In the genomic region with DNA sequence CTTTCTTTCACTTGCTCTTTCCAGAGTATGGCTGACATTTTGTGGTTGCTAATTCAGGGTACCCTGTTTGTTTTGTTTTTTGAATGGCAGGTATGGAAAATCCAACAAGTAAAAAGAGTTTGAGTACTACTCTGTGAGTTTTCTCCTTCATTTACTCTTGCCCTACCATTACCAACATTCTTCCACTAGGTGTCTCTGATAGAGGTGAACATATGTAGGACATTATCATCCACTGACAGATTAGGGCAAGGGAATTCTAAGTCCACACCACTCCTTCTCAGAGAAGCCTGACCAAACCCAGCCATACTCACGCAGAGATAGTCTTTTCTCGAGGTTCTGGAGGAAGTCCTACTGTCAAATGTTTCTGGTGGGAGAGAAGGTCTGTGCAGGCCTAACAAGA, we compare ENCODE assay signal across 11 cellular contexts. TPM values are rescaled to one million over a fixed set of nuclear protein-coding genes. Genes with fewer than 3 reads are reported as not detected.
A peak's percentile ranks its signal among the peaks of the same experiment; 100 is the strongest.
DNase-seq lines count a peak whose midpoint lies in the region; ATAC-seq, FAIRE-seq and TF ChIP-seq lines count a peak whose summit lies in the region.
"Had no signal": no experiment of that assay in that cellular context is flagged by ENCODE, and none has a peak within 500 bp of the region (broad histone marks: within the 10 kb centered on the region; RNA-seq: fewer than 3 reads in every experiment).

No MANE protein-coding gene starts in this region.

- no peak overlapping the region for H3K27ac ChIP-seq in GM12878 (ENCODE audit: control insufficient read depth, insufficient read depth)
- H3K27ac ChIP-seq in HepG2 (ENCODE audit: extremely low read length, insufficient read depth, low read length): no peak overlapping the region
- no peak overlapping the region for H3K27ac ChIP-seq in left lung

- H3K79me2 ChIP-seq in GM12878 (ENCODE audit: control insufficient read depth, insufficient read depth, low read length): no peaks in the 10 kb centered on the region
- no peaks in the 10 kb centered on the region for H3K79me2 ChIP-seq in HepG2 (ENCODE audit: insufficient read depth, low read length)

- FAIRE-seq in GM12878 (lab: Jason Lieb, UNC): no peak
- peak; percentile 61 for FAIRE-seq in HepG2 (lab: Jason Lieb, UNC)

- H3K27me3 ChIP-seq in GM12878 (replicated peaks in 1 of 2; ENCODE audit: control insufficient read depth in 2 of 2, insufficient read depth in 2 of 2, low read length in 1 of 2) (no peaks in the 10 kb centered on the region; a peak in 1 of 4 replicates), HepG2 (ENCODE audit: control insufficient read depth in 1 of 2, insufficient read depth in 2 of 2, low read length in 2 of 2) (no peaks in the 10 kb centered on the region), left lung (no peaks in the 10 kb centered on the region)

- in situ Hi-C loops in GM12878 (cut with MboI): no loop called here
- in situ Hi-C loops in HepG2 (cut with HindIII; ENCODE audit: extremely low pct_ligation_motif_present, low pct_unique_long_range_greater_than_20kb): no loop called here

- H3K9ac ChIP-seq in GM12878 (ENCODE audit: control insufficient read depth, insufficient read depth, low read length): no peak overlapping the region
- H3K9ac ChIP-seq in HepG2 (ENCODE audit: insufficient read depth, low read depth, low read length): no peak overlapping the region

- no peaks in the 10 kb centered on the region for H3K9me3 ChIP-seq in GM12878 (replicated peaks; ENCODE audit: control insufficient read depth, insufficient read depth, low read length)
- H3K9me3 ChIP-seq in HepG2 (ENCODE audit: low read length): no peaks in the 10 kb centered on the region
- no peaks in the 10 kb centered on the region for H3K9me3 ChIP-seq in left lung

- H3K4me1 ChIP-seq in GM12878 (ENCODE audit: control insufficient read depth, insufficient read depth, low read length): no peaks in the 10 kb centered on the region
- no peaks in the 10 kb centered on the region for H3K4me1 ChIP-seq in HepG2 (ENCODE audit: insufficient read depth, low read length)
- no peaks in the 10 kb centered on the region for H3K4me1 ChIP-seq in left lung

- TF ChIP-seq RAD21 in GM12878 (IDR thresholded peaks at IDR 0.05; ENCODE audit: insufficient read depth, low read depth, low read length) (no peak; the same call in 1 of the 2 replicates), HepG2 (CRISPR knock-in tag; IDR thresholded peaks at IDR 0.05) (no peak)

- intact Hi-C loops in GM12878 (cut with micrococcal nuclease; ENCODE audit: unreplicated experiment): no loop called here
- intact Hi-C loops in HepG2 (cut with micrococcal nuclease; ENCODE audit: unreplicated experiment): no loop called here
- intact Hi-C loops in left lung (cut with DNase I): no loop called here

- CTCF ChIA-PET in GM12878 (lab: Yijun Ruan, JAX): no interaction called here
- CTCF ChIA-PET in HepG2 (lab: Yijun Ruan, JAX; ENCODE audit: low intra/inter-chr PET ratio, low total read pairs): no interaction called here

- WGBS in GM12878 (ENCODE audit: insufficient coverage, insufficient replicate concordance, low lambda C conversion rate, missing lambda C conversion rate): 2% methylated on average over 2 of the region's 2 CpGs
- 92% methylated on average over 2 of the region's 2 CpGs for WGBS in HepG2 (ENCODE audit: low lambda C conversion rate)

- BruUV-seq in GM12878 (replicated peaks; lab: Mats Ljungman, UMichigan) (no TSS peak), HepG2 (replicated peaks; lab: Mats Ljungman, UMichigan) (no TSS peak)

- H3K4me3 ChIP-seq in LNCaP clone FGC (ENCODE audit: low read depth, low read length) (no peak overlapping the region), GM12878 (no peak overlapping the region), HepG2 (replicated peaks in 1 of 3; ENCODE audit: insufficient read depth in 1 of 3, low read depth in 2 of 3, low read length in 3 of 3) (no peak overlapping the region), left lung (no peak overlapping the region)

- ATAC-seq in GM12878: peak; percentile 38; the same call in 1 of the 3 replicates
- ATAC-seq in HepG2: peak; percentile 45; the same call in 2 of the 3 replicates
- no peak for ATAC-seq in HG02885 (IDR thresholded peaks at IDR 0.05; ENCODE audit: poor library complexity, unreplicated experiment)
- ATAC-seq in HG03025 (IDR thresholded peaks at IDR 0.05; ENCODE audit: low FRiP score, unreplicated experiment): no peak
- ATAC-seq in GM21723 (IDR thresholded peaks at IDR 0.05; ENCODE audit: unreplicated experiment): no peak
- ATAC-seq in left lung: no peak

- DNase-seq in ELR (ENCODE audit: low read depth) (peak; percentile 31), LNCaP clone FGC (ENCODE audit: low read depth) (no peak), GM12878 (ENCODE audit: low read depth, low spot score) (no peak), HepG2 (ENCODE audit: low spot score) (peak; percentile 0), left lung (no peak)
- DNase-seq: NCI-H1092; stimulated activated CD4-positive, alpha-beta T cell treated with anti-CD3 and anti-CD28 coated beads, Interleukin-12 subunit alpha, Interleukin-12 subunit beta, amount 100 ng/mL, for 4 hours; stimulated activated naive CD4-positive, alpha-beta T cell treated with Interleukin-2 at 50 U/mL for 16 hours had no signal

- H3K4me2 ChIP-seq in GM12878 (ENCODE audit: control insufficient read depth, insufficient read depth): no peak overlapping the region
- no peak overlapping the region for H3K4me2 ChIP-seq in HepG2 (ENCODE audit: low read depth, low read length)

- RAD21 ChIA-PET in GM12878 (lab: Charles Lee; ENCODE audit: unreplicated experiment): no interaction called here

- SMC1A ChIA-PET in GM12878 (lab: Charles Lee; ENCODE audit: uncharacterized antibody, unreplicated experiment): no interaction called here

- H4K20me1 ChIP-seq in GM12878 (ENCODE audit: control insufficient read depth, insufficient read depth) (no peaks in the 10 kb centered on the region), HepG2 (ENCODE audit: insufficient read depth, low read length) (no peaks in the 10 kb centered on the region)

- TF ChIP-seq CTCF in LNCaP clone FGC (IDR thresholded peaks at IDR 0.05; ENCODE audit: control insufficient read depth, extremely low read depth, insufficient read depth): peak; percentile 38
- TF ChIP-seq CTCF in GM12878 (IDR thresholded peaks at IDR 0.05 in 2 of 3, conservative IDR thresholded peaks at IDR 0.05 in 1 of 3; ENCODE audit: control insufficient read depth in 2 of 3, extremely low read depth in 1 of 3, insufficient read depth in 1 of 3, low read depth in 3 of 3, low read length in 3 of 3): peak in 2 of 3 experiments; percentile 12 to 21; a peak in 2 of 6 replicates
- no peak for TF ChIP-seq CTCF in HepG2 (CRISPR knock-in tag; IDR thresholded peaks at IDR 0.05)
- TF ChIP-seq CTCF in left lung (IDR thresholded peaks at IDR 0.05): no peak

- H2AFZ ChIP-seq in GM12878 (ENCODE audit: control insufficient read depth, low read depth, low read length) (no peak overlapping the region), HepG2 (ENCODE audit: low read length) (no peak overlapping the region)

- no peak for TF ChIP-seq EP300 in GM12878 (IDR thresholded peaks at IDR 0.05; ENCODE audit: borderline replicate concordance in 1 of 2, control insufficient read depth in 1 of 2, low read depth in 2 of 2, low read length in 2 of 2)
- TF ChIP-seq EP300 in HepG2 (IDR thresholded peaks at IDR 0.05; ENCODE audit: low read depth in 2 of 2, low read length in 2 of 2): no peak
- TF ChIP-seq EP300 in HepG2 (CRISPR knock-in tag; IDR thresholded peaks at IDR 0.05; ENCODE audit: borderline replicate concordance): no peak

- H3K36me3 ChIP-seq in GM12878 (ENCODE audit: control insufficient read depth in 2 of 2, insufficient read depth in 2 of 2, low read length in 1 of 2): no peaks in the 10 kb centered on the region
- H3K36me3 ChIP-seq in HepG2 (replicated peaks in 1 of 2; ENCODE audit: control insufficient read depth in 1 of 2, insufficient read depth in 2 of 2, low read length in 2 of 2): no peaks in the 10 kb centered on the region; a peak in 1 of 5 replicates
- H3K36me3 ChIP-seq in left lung: no peaks in the 10 kb centered on the region

- POLR2A ChIA-PET in GM12878 (lab: Charles Lee): no interaction called here
- POLR2A ChIA-PET in HepG2 (lab: Yijun Ruan, JAX): no interaction called here

- TF ChIP-seq POLR2A in GM12878 (IDR thresholded peaks at IDR 0.05; ENCODE audit: low read depth, low read length) (no peak), HepG2 (IDR thresholded peaks at IDR 0.05; ENCODE audit: insufficient read depth in 1 of 2, low read depth in 2 of 2, low read length in 2 of 2) (no peak)

RNA-seq across cellular contexts. Expression of a gene that starts 36.7 kb away (rescaled TPM):
- total RNA-seq in GM12878 (2013; cell fraction: nucleolus; rRNA removed): 207 and 209 TPM in 2 replicates
- total RNA-seq in GM12878 (2014; rRNA removed) (19.8 and 20.0 TPM in 2 replicates), GM12878 (2014; rRNA removed; fragmentation: Illumina TruSeq; extraction: Trizol) (26.8 and 27.0 TPM in 2 replicates), GM12878 (2021) (20.3 and 20.6 TPM in 2 replicates), HepG2 (2016; rRNA removed; fragmentation: Illumina TruSeq; extraction: Trizol) (28.6 and 34.9 TPM in 2 replicates), left lung (10 to 100 TPM; 28.7 to 33.2 TPM)
- 17.4 TPM for polyA plus RNA-seq in GM12878 (2011; ENCODE audit: low read depth)
- polyA plus RNA-seq in GM12878 (2011; rRNA removed) (32.1 and 33.0 TPM in 2 replicates), GM12878 (2014; fragmentation: Illumina TruSeq; extraction: Trizol) (24.1 and 29.3 TPM in 2 replicates), GM12878 (2014; fragmentation: Nextera tagmentation; extraction: Ambion mirVana) (10 to 100 TPM; 31.3 to 34.1 TPM), GM12878 (2014; rRNA removed) (13.5 and 18.1 TPM in 2 replicates), GM12878 (2016; fragmentation: Nextera tagmentation; extraction: Ambion mirVana) (10 to 100 TPM; 33.7 to 34.7 TPM), HepG2 (2011; rRNA removed) (10.8 and 13.7 TPM in 2 replicates)
- 17.9 and 18.6 TPM in 2 replicates for polyA plus RNA-seq in GM12878 (2011; cell fraction: cytosol; rRNA removed)
- 28.9 and 30.6 TPM in 2 replicates for polyA plus RNA-seq in GM12878 (2011; cell fraction: nucleus; rRNA removed)
- 16.9 and 20.4 TPM in 2 replicates for polyA plus RNA-seq in GM12878 (2012)
- polyA minus RNA-seq in GM12878 (2011; rRNA and poly(A)+ RNA removed): 51.2 and 69.6 TPM in 2 replicates
- 7.6 and 10.2 TPM in 2 replicates for polyA minus RNA-seq in GM12878 (2011; cell fraction: cytosol; rRNA and poly(A)+ RNA removed)
- 57.5 and 107 TPM in 2 replicates for polyA minus RNA-seq in GM12878 (2011; cell fraction: nucleus; rRNA and poly(A)+ RNA removed)
- total RNA-seq in HepG2 (2016; cell fraction: cytosol; rRNA removed; fragmentation: Illumina TruSeq; extraction: Trizol; ENCODE audit: low read depth): 4.7 and 5.5 TPM in 2 replicates
- total RNA-seq in HepG2 (2016; cell fraction: insoluble cytoplasmic fraction; rRNA removed; fragmentation: Illumina TruSeq; extraction: Trizol): 25.6 and 36.7 TPM in 2 replicates
- total RNA-seq in HepG2 (2016; cell fraction: membrane; rRNA removed; fragmentation: Illumina TruSeq; extraction: Trizol): 11.7 and 15.0 TPM in 2 replicates
- 29.1 and 33.4 TPM in 2 replicates for total RNA-seq in HepG2 (2016; cell fraction: nucleus; rRNA removed; fragmentation: Illumina TruSeq; extraction: Trizol)
- 7.6 and 11.8 TPM in 2 replicates for polyA plus RNA-seq in HepG2 (2011; cell fraction: cytosol; rRNA removed)
- polyA plus RNA-seq in HepG2 (2011; cell fraction: nucleus; rRNA removed): 9.6 and 11.1 TPM in 2 replicates
- 12.3 and 13.8 TPM in 2 replicates for polyA plus RNA-seq in HepG2 (2012)
- 4.3 and 5.3 TPM in 2 replicates for polyA plus RNA-seq in HepG2 (2016; cell fraction: cytosol; fragmentation: Illumina TruSeq; extraction: Trizol; ENCODE audit: low read depth)
- polyA plus RNA-seq in HepG2 (2016; cell fraction: insoluble cytoplasmic fraction; fragmentation: Illumina TruSeq; extraction: Trizol; ENCODE audit: low read depth): 31.4 and 39.2 TPM in 2 replicates
- polyA plus RNA-seq in HepG2 (2016; cell fraction: membrane; fragmentation: Illumina TruSeq; extraction: Trizol; ENCODE audit: low read depth): 11.2 and 11.8 TPM in 2 replicates
- polyA plus RNA-seq in HepG2 (2016; cell fraction: nucleus; fragmentation: Illumina TruSeq; extraction: Trizol; ENCODE audit: insufficient read depth, low read depth): 22.3 and 23.3 TPM in 2 replicates
- 16.1 and 76.4 TPM in 2 replicates for polyA minus RNA-seq in HepG2 (2011; rRNA and poly(A)+ RNA removed; ENCODE audit: low replicate concordance)
- polyA minus RNA-seq in HepG2 (2011; cell fraction: cytosol; rRNA and poly(A)+ RNA removed): 6.8 and 7.7 TPM in 2 replicates
- polyA minus RNA-seq in HepG2 (2011; cell fraction: nucleus; rRNA and poly(A)+ RNA removed): 71.5 and 79.6 TPM in 2 replicates

Comparison
In these comparisons a context has a peak if more than half of its experiments do, and no peak if none do; other contexts are left out.
1. DNase-seq: peak in ELR (single experiment) and HepG2 (single experiment); none in LNCaP clone FGC (single experiment), GM12878 (single experiment) and left lung (0 of 2).
2. CTCF ChIP-seq: peak in LNCaP clone FGC (single experiment) and GM12878 (2 of 3); none in HepG2 (single experiment) and left lung (0 of 2).
3. ATAC-seq: peak in GM12878 (single experiment) and HepG2 (single experiment); none in HG02885 (single experiment), HG03025 (single experiment), GM21723 (single experiment) and left lung (single experiment).